In genomic region chr6:2852514-2852855, GRCh38 we compare ENCODE assay signal across 1 cellular context.
TF ChIP-seq lines count a peak whose summit lies in the region.

No MANE protein-coding gene starts in this region.

TF ChIP-seq in WTC11, 78 proteins besides CTCF, POLR2A, EP300 and RAD21 (continued from another document):
- TF ChIP-seq ZBTB43 (CRISPR knock-in tag; IDR thresholded peaks at IDR 0.05) (no peak), E2F5 (CRISPR knock-in tag; IDR thresholded peaks at IDR 0.05) (no peak), PRRX2 (CRISPR knock-in tag; IDR thresholded peaks at IDR 0.05) (no peak), ZBTB21 (CRISPR knock-in tag; IDR thresholded peaks at IDR 0.05; ENCODE audit: borderline replicate concordance) (no peak), ELF4 (CRISPR knock-in tag; IDR thresholded peaks at IDR 0.05; ENCODE audit: low read depth) (no peak), CREB1 (CRISPR knock-in tag; IDR thresholded peaks at IDR 0.05) (no peak), NFYB (CRISPR knock-in tag; conservative IDR thresholded peaks at IDR 0.05; ENCODE audit: low read depth) (no peak)
- TF ChIP-seq, protein P1, sequence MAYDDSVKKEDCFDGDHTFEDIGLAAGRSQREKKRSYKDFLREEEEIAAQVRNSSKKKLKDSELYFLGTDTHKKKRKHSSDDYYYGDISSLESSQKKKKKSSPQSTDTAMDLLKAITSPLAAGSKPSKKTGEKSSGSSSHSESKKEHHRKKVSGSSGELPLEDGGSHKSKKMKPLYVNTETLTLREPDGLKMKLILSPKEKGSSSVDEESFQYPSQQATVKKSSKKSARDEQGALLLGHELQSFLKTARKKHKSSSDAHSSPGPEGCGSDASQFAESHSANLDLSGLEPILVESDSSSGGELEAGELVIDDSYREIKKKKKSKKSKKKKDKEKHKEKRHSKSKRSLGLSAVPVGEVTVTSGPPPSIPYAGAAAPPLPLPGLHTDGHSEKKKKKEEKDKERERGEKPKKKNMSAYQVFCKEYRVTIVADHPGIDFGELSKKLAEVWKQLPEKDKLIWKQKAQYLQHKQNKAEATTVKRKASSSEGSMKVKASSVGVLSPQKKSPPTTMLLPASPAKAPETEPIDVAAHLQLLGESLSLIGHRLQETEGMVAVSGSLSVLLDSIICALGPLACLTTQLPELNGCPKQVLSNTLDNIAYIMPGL (CRISPR knock-in tag; IDR thresholded peaks at IDR 0.05), result no peak
